8 cellular contexts compared by ENCODE assay signal in genomic region chr7:103343332-103343731, GRCh38. TPM values are rescaled to one million over a fixed set of nuclear protein-coding genes. Genes with fewer than 3 reads are reported as not detected.
A peak's percentile ranks its signal among the peaks of the same experiment; 100 is the strongest.
DNase-seq lines count a peak whose midpoint lies in the region; ATAC-seq, FAIRE-seq and TF ChIP-seq lines count a peak whose summit lies in the region.

No MANE protein-coding gene starts in this region.

- no peak for DNase-seq in activated naive CD4-positive, alpha-beta T cell treated with anti-CD3 and anti-CD28 coated beads, Interleukin-2, amount 10 ng/mL, durations not matched to agents 7 days and 5 days
- DNase-seq in activated naive CD4-positive, alpha-beta T cell (lab: John Stamatoyannopoulos, UW), result no peak
- DNase-seq in astrocyte (ENCODE audit: low read depth) (no peak), lower lobe of right lung (no peak), type B pancreatic cell (ENCODE audit: extremely low spot score, unreplicated experiment) (no peak), DMS53 treated with DMSO at 0.1 percent for 48 hours (lab: John Stamatoyannopoulos, UW; ENCODE audit: unreplicated experiment) (no peak), NCI-H2029 treated with DMSO at 0.1 percent for 48 hours (lab: John Stamatoyannopoulos, UW) (no peak)
- DNase-seq in stimulated activated CD4-positive, alpha-beta T cell treated with anti-CD3 and anti-CD28 coated beads, Interleukin-12 subunit alpha, Interleukin-12 subunit beta, amount 100 ng/mL, for 4 hours, result no peak

- CTCF ChIA-PET in activated naive CD4-positive, alpha-beta T cell treated with anti-CD3 and anti-CD28 coated beads, Interleukin-2, amount 10 ng/mL, durations not matched to agents 7 days and 5 days (lab: Charles Lee), result interaction anchor here (1.5 kb wide), 1 partner anchor 13 kb away, joined by 3 read pairs; no protein-coding TSS in a partner anchor

- H3K36me3 ChIP-seq in astrocyte (ENCODE audit: insufficient read depth, low read length), result peaks cover 15% of the 10 kb centered on the region
- H3K36me3 ChIP-seq in lower lobe of right lung, result peaks cover 39% of the 10 kb centered on the region

- H3K4me1 Mint-ChIP-seq in activated naive CD4-positive, alpha-beta T cell treated with anti-CD3 and anti-CD28 coated beads, Interleukin-2, amount 10 ng/mL, durations not matched to agents 7 days and 5 days, result peaks cover 51% of the 10 kb centered on the region
- H3K4me1 Mint-ChIP-seq in astrocyte (ENCODE audit: low read depth, unreplicated experiment) (peaks cover 14% of the 10 kb centered on the region), type B pancreatic cell (ENCODE audit: unreplicated experiment) (peaks cover 22% of the 10 kb centered on the region)

- intact Hi-C loops in lower lobe of right lung (cut with DNase I), result no loop called here

- H4K20me1 ChIP-seq in astrocyte (ENCODE audit: insufficient read depth, low read length), result peaks cover 30% of the 10 kb centered on the region

- no peak overlapping the region for H3K27ac ChIP-seq in astrocyte (ENCODE audit: low read depth, low read length)
- H3K27ac ChIP-seq in lower lobe of right lung, result no peak overlapping the region

- no peaks in the 10 kb centered on the region for H3K27me3 ChIP-seq in astrocyte (ENCODE audit: insufficient read depth, low read length)
- H3K27me3 ChIP-seq in lower lobe of right lung (ENCODE audit: low read depth), result no peaks in the 10 kb centered on the region

- no peak for FAIRE-seq in astrocyte (lab: Jason Lieb, UNC)

- H3K27ac Mint-ChIP-seq in activated naive CD4-positive, alpha-beta T cell treated with anti-CD3 and anti-CD28 coated beads, Interleukin-2, amount 10 ng/mL, durations not matched to agents 7 days and 5 days, result peak overlapping the region; percentile 96
- H3K27ac Mint-ChIP-seq in astrocyte (ENCODE audit: unreplicated experiment) (peak overlapping the region; percentile 91), type B pancreatic cell (peak overlapping the region; percentile 95)

- no peak overlapping the region for H2AFZ ChIP-seq in astrocyte (ENCODE audit: low read depth, low read length)

- H3K4me3 ChIP-seq in astrocyte (ENCODE audit: insufficient read depth, low read depth, low read length), result peak overlapping the region; percentile 82
- H3K4me3 ChIP-seq in lower lobe of right lung, result peak overlapping the region; percentile 90

- TF ChIP-seq CTCF in astrocyte (IDR thresholded peaks at IDR 0.05; ENCODE audit: insufficient read depth, low read depth, low read length) (no peak), lower lobe of right lung (IDR thresholded peaks at IDR 0.05) (no peak), type B pancreatic cell (conservative IDR thresholded peaks at IDR 0.05) (no peak)

- H3K4me1 ChIP-seq in astrocyte (ENCODE audit: insufficient read depth, low read length), result no peaks in the 10 kb centered on the region
- H3K4me1 ChIP-seq in lower lobe of right lung, result peaks cover 36% of the 10 kb centered on the region

- peak overlapping the region; percentile 93 for H3K4me2 ChIP-seq in astrocyte (ENCODE audit: low read length)

- no peaks in the 10 kb centered on the region for H3K9me3 ChIP-seq in astrocyte (ENCODE audit: insufficient read depth, low read depth, low read length)
- no peaks in the 10 kb centered on the region for H3K9me3 ChIP-seq in lower lobe of right lung

- H3K4me3 Mint-ChIP-seq in activated naive CD4-positive, alpha-beta T cell treated with anti-CD3 and anti-CD28 coated beads, Interleukin-2, amount 10 ng/mL, durations not matched to agents 7 days and 5 days, result peak overlapping the region; percentile 97
- peak overlapping the region; percentile 89 for H3K4me3 Mint-ChIP-seq in astrocyte (ENCODE audit: unreplicated experiment)
- H3K4me3 Mint-ChIP-seq in type B pancreatic cell, result peak overlapping the region; percentile 99

- peaks cover 75% of the 10 kb centered on the region for H3K79me2 ChIP-seq in astrocyte (ENCODE audit: insufficient read depth, low read length)

- ATAC-seq in lower lobe of right lung, result no peak

- no peaks in the 10 kb centered on the region for H3K27me3 Mint-ChIP-seq in activated naive CD4-positive, alpha-beta T cell treated with anti-CD3 and anti-CD28 coated beads, Interleukin-2, amount 10 ng/mL, durations not matched to agents 7 days and 5 days
- H3K27me3 Mint-ChIP-seq in astrocyte (ENCODE audit: low read depth, unreplicated experiment), result no peaks in the 10 kb centered on the region
- no peaks in the 10 kb centered on the region for H3K27me3 Mint-ChIP-seq in type B pancreatic cell

- no peaks in the 10 kb centered on the region for H3K9me3 Mint-ChIP-seq in activated naive CD4-positive, alpha-beta T cell treated with anti-CD3 and anti-CD28 coated beads, Interleukin-2, amount 10 ng/mL, durations not matched to agents 7 days and 5 days
- H3K9me3 Mint-ChIP-seq in astrocyte (ENCODE audit: unreplicated experiment) (no peaks in the 10 kb centered on the region), type B pancreatic cell (no peaks in the 10 kb centered on the region)

- peak overlapping the region; percentile 91 for H3K9ac ChIP-seq in astrocyte (ENCODE audit: low read length)

- peaks cover 34% of the 10 kb centered on the region for H3K36me3 Mint-ChIP-seq in activated naive CD4-positive, alpha-beta T cell treated with anti-CD3 and anti-CD28 coated beads, Interleukin-2, amount 10 ng/mL, durations not matched to agents 7 days and 5 days
- H3K36me3 Mint-ChIP-seq in astrocyte (ENCODE audit: low read depth, unreplicated experiment) (peaks cover 9% of the 10 kb centered on the region), type B pancreatic cell (peaks cover 26% of the 10 kb centered on the region)

RNA-seq across cellular contexts. Expression of gene DNAJC2, which starts 1.2 kb away (rescaled TPM):
- 33.9 and 40.0 TPM in 2 replicates for total RNA-seq in astrocyte
- total RNA-seq in lower lobe of right lung, result 17.1 TPM
- 28.2 and 29.9 TPM in 2 replicates for total RNA-seq in type B pancreatic cell (ENCODE audit: low replicate concordance)

RNA-seq across cellular contexts. Expression of gene PSMC2, which starts 4.1 kb away (rescaled TPM):
- 144 and 146 TPM in 2 replicates for total RNA-seq in astrocyte
- total RNA-seq in lower lobe of right lung, result 89.4 TPM
- 108 and 109 TPM in 2 replicates for total RNA-seq in type B pancreatic cell (ENCODE audit: low replicate concordance)

RNA-seq across cellular contexts. Expression of gene PMPCB, which starts 46.1 kb away (rescaled TPM):
- total RNA-seq in astrocyte (44.9 and 47.6 TPM in 2 replicates), lower lobe of right lung (47.7 TPM), type B pancreatic cell (ENCODE audit: low replicate concordance) (70.8 and 72.0 TPM in 2 replicates)
